ENCODE assay signal across 21 cellular contexts in genomic region chr18:26074256-26074655, GRCh38. TPM values are rescaled to one million over a fixed set of nuclear protein-coding genes. Genes with fewer than 3 reads are reported as not detected.
"Had no signal": no experiment of that assay in that cellular context is flagged by ENCODE, and none has a peak within 500 bp of the region (broad histone marks: within the 10 kb centered on the region; RNA-seq: fewer than 3 reads in every experiment).

No MANE protein-coding gene starts in this region.

- FAIRE-seq: urothelium cell line had no signal

- H3K27me3 ChIP-seq: cardiac muscle cell, esophagus squamous epithelium, neutrophil, tibial artery had no signal

- H3K4me3 ChIP-seq: cardiac muscle cell, esophagus squamous epithelium, tibial artery had no signal

- DNase-seq: activated CD4-positive, alpha-beta memory T cell treated with anti-CD3 and anti-CD28 coated beads, Interleukin-2, amount 10 ng/mL, durations not matched to agents 7 days and 5 days; activated CD4-positive, alpha-beta T cell treated with anti-CD3 and anti-CD28 coated beads for 4 hours; activated effector memory CD4-positive, alpha-beta T cell treated with Interleukin-2 at 50 U/mL for 16 hours; activated T-cell treated with anti-CD3 and anti-CD28 coated beads, Interleukin-2, amount 50 U/mL, for 4 hours; esophagus squamous epithelium; glutamatergic neuron; hypothalamus; kidney glomerular epithelial cell; left ventricle myocardium superior; mesenchymal stem cell; natural killer cell; stimulated activated CD4-positive, alpha-beta T cell treated with anti-CD3 and anti-CD28 coated beads, Interleukin-2, amount 100 ng/mL, for 48 hours; T-helper 9 cell; tibial artery; WERI-Rb-1 had no signal

- H3K4me1 ChIP-seq: esophagus squamous epithelium had no signal

- ATAC-seq: activated T-cell treated with anti-CD3 and anti-CD28 coated beads, Interleukin-2, amount 50 U/mL, for 4 hours; left ventricle myocardium superior; natural killer cell; stimulated activated memory B cell treated with anti-CD40 and anti-IgM and Interleukin-4, amounts not matched to agents 10 μg/mL and 1 μg/mL and 100 μg/mL, for 72 hours had no signal

- H3K9me3 ChIP-seq: neutrophil had no signal

- H3K27ac ChIP-seq: cardiac muscle cell, esophagus squamous epithelium, neutrophil, tibial artery, WERI-Rb-1 had no signal

RNA-seq across cellular contexts. Expression of gene PSMA8, which starts 59.4 kb away (rescaled TPM):
- total RNA-seq: cardiac muscle cell, esophagus squamous epithelium, fibroblast of villous mesenchyme, posterior vena cava had no signal
- polyA plus RNA-seq: cardiac muscle cell had no signal
